In genomic region chr6:47524136-47524840, GRCh38 we compare ENCODE assay signal across 24 cellular contexts. TPM values are rescaled to one million over a fixed set of nuclear protein-coding genes. Genes with fewer than 3 reads are reported as not detected.
DNase-seq lines count a peak whose midpoint lies in the region; ATAC-seq and TF ChIP-seq lines count a peak whose summit lies in the region.
"Had no signal": no experiment of that assay in that cellular context is flagged by ENCODE, and none has a peak within 500 bp of the region (broad histone marks: within the 10 kb centered on the region; RNA-seq: fewer than 3 reads in every experiment).

No MANE protein-coding gene starts in this region.

- TF ChIP-seq POLR2A in gastrocnemius medialis (IDR thresholded peaks at IDR 0.05), result no peak

- H3K27ac Mint-ChIP-seq in WTC11, result no peak overlapping the region; the same call in 1 of the 2 replicates
- H3K27ac Mint-ChIP-seq in natural killer cell treated with Interleukin-12 subunit alpha and Interleukin-12 subunit beta and Interleukin-15 and Interleukin-18, amount 100 ng/mL, for 72 hours, result no peak overlapping the region
- H3K27ac Mint-ChIP-seq: activated T-cell treated with anti-CD3 and anti-CD28 coated beads, Interleukin-2, amount 50 U/mL, for 24 hours; H9; stimulated activated naive CD8-positive, alpha-beta T cell treated with anti-CD3 and anti-CD28 coated beads, Interleukin-15, amount 100 ng/mL, for 72 hours had no signal

- DNase-seq in AG10803 (ENCODE audit: low read depth), result peak; percentile 53
- DNase-seq in WTC11 (ENCODE audit: low spot score), result no peak
- peak; percentile 39 for DNase-seq in fibroblast of pulmonary artery (ENCODE audit: low read depth)
- peak; percentile 7 for DNase-seq in putamen (ENCODE audit: low spot score)
- DNase-seq in natural killer cell treated with Interleukin-12 subunit alpha and Interleukin-12 subunit beta and Interleukin-15 and Interleukin-18, amount 100 ng/mL, for 72 hours (ENCODE audit: low spot score), result no peak
- DNase-seq in gastrocnemius medialis, result no peak
- DNase-seq: activated CD4-positive, CD25-positive, alpha-beta regulatory T cell treated with anti-CD3 and anti-CD28 coated beads, Interleukin-2, amount 50 U/mL, for 72 hours; activated T-cell treated with anti-CD3 and anti-CD28 coated beads, Interleukin-2, amount 50 U/mL, for 24 hours; caudate nucleus; dorsolateral prefrontal cortex; H9; Kasumi-1; NCI-H1048; NCI-H187; NCI-H69; occipital lobe; RPMI8226; stimulated activated CD4-positive, alpha-beta T cell treated with anti-CD3 and anti-CD28 coated beads, Interleukin-12 subunit alpha, Interleukin-12 subunit beta, amount 100 ng/mL, for 4 hours; stimulated activated naive CD8-positive, alpha-beta T cell treated with anti-CD3 and anti-CD28 coated beads, Interleukin-15, amount 100 ng/mL, for 72 hours; tibial artery had no signal

- peaks cover 49% of the 10 kb centered on the region for H3K4me1 Mint-ChIP-seq in WTC11
- H3K4me1 Mint-ChIP-seq in natural killer cell treated with Interleukin-12 subunit alpha and Interleukin-12 subunit beta and Interleukin-15 and Interleukin-18, amount 100 ng/mL, for 72 hours (ENCODE audit: low read depth in 2 of 2), result peaks cover 17 to 27% of the 10 kb centered on the region in 2 donors

- no peaks in the 10 kb centered on the region for H3K36me3 ChIP-seq in gastrocnemius medialis
- H3K36me3 ChIP-seq: tibial artery had no signal

- no peaks in the 10 kb centered on the region for H3K9me3 ChIP-seq in gastrocnemius medialis
- H3K9me3 ChIP-seq: tibial artery had no signal

- no peak overlapping the region for H3K4me3 Mint-ChIP-seq in WTC11
- no peak overlapping the region for H3K4me3 Mint-ChIP-seq in natural killer cell treated with Interleukin-12 subunit alpha and Interleukin-12 subunit beta and Interleukin-15 and Interleukin-18, amount 100 ng/mL, for 72 hours
- H3K4me3 Mint-ChIP-seq: activated T-cell treated with anti-CD3 and anti-CD28 coated beads, Interleukin-2, amount 50 U/mL, for 24 hours; H9; stimulated activated naive CD8-positive, alpha-beta T cell treated with anti-CD3 and anti-CD28 coated beads, Interleukin-15, amount 100 ng/mL, for 72 hours had no signal

- POLR2A ChIA-PET in WTC11 (lab: Charles Lee), result no interaction called here

- H3K4me3 ChIP-seq in AG10803 (ENCODE audit: low read length) (no peak overlapping the region), fibroblast of pulmonary artery (replicated peaks; ENCODE audit: low read depth, low read length) (no peak overlapping the region), gastrocnemius medialis (no peak overlapping the region)
- H3K4me3 ChIP-seq: dorsolateral prefrontal cortex, SK-N-MC, tibial artery had no signal

- no peak overlapping the region for H3K27ac ChIP-seq in gastrocnemius medialis
- H3K27ac ChIP-seq: dorsolateral prefrontal cortex, epithelial cell of prostate, SK-N-MC, tibial artery had no signal

- intact Hi-C loops in gastrocnemius medialis (cut with DNase I; ENCODE audit: low total_unique reads), result no loop called here

- CTCF ChIA-PET in WTC11 (lab: Charles Lee), result interaction anchor here (1.0 kb wide), 1 partner anchor 107 kb away, joined by 3 read pairs; no protein-coding TSS in a partner anchor

- H3K9me3 Mint-ChIP-seq in WTC11, result peaks cover 16% of the 10 kb centered on the region
- H3K9me3 Mint-ChIP-seq in natural killer cell treated with Interleukin-12 subunit alpha and Interleukin-12 subunit beta and Interleukin-15 and Interleukin-18, amount 100 ng/mL, for 72 hours, result no peaks in the 10 kb centered on the region
- H3K9me3 Mint-ChIP-seq: activated T-cell treated with anti-CD3 and anti-CD28 coated beads, Interleukin-2, amount 50 U/mL, for 24 hours had no signal

- ATAC-seq in WTC11, result peak; percentile 67; the same call in 1 of the 2 replicates
- ATAC-seq in GM21576 (IDR thresholded peaks at IDR 0.05; ENCODE audit: unreplicated experiment), result no peak
- ATAC-seq in natural killer cell treated with Interleukin-12 subunit alpha and Interleukin-12 subunit beta and Interleukin-15 and Interleukin-18, amount 100 ng/mL, for 72 hours, result no peak
- ATAC-seq in gastrocnemius medialis, result no peak
- no peak for ATAC-seq in HG03457 (IDR thresholded peaks at IDR 0.05; ENCODE audit: unreplicated experiment)
- ATAC-seq: stimulated activated naive CD8-positive, alpha-beta T cell treated with anti-CD3 and anti-CD28 coated beads, Interleukin-15, amount 100 ng/mL, for 72 hours had no signal

- peaks cover 1 to 4% of the 10 kb centered on the region in 2 donors for H3K4me1 ChIP-seq in gastrocnemius medialis

- peaks cover 24% of the 10 kb centered on the region for H3K36me3 Mint-ChIP-seq in WTC11
- H3K36me3 Mint-ChIP-seq in natural killer cell treated with Interleukin-12 subunit alpha and Interleukin-12 subunit beta and Interleukin-15 and Interleukin-18, amount 100 ng/mL, for 72 hours, result no peaks in the 10 kb centered on the region

- in situ Hi-C loops in gastrocnemius medialis (cut with MboI; ENCODE audit: low sequenced_read_pairs in 4 of 4), result no loop called here

- TF ChIP-seq CTCF in AG10803 (conservative IDR thresholded peaks at IDR 0.05; ENCODE audit: low read length) (no peak), WTC11 (IDR thresholded peaks at IDR 0.05) (no peak), fibroblast of pulmonary artery (IDR thresholded peaks at IDR 0.05; ENCODE audit: low read length, missing control alignments) (no peak), gastrocnemius medialis (IDR thresholded peaks at IDR 0.05 in 4 of 5, conservative IDR thresholded peaks at IDR 0.05 in 1 of 5) (no peak)

- H3K27me3 ChIP-seq in gastrocnemius medialis, result no peaks in the 10 kb centered on the region
- H3K27me3 ChIP-seq: dorsolateral prefrontal cortex, tibial artery had no signal

- H3K27me3 Mint-ChIP-seq in WTC11 (ENCODE audit: low read depth), result no peaks in the 10 kb centered on the region
- H3K27me3 Mint-ChIP-seq in natural killer cell treated with Interleukin-12 subunit alpha and Interleukin-12 subunit beta and Interleukin-15 and Interleukin-18, amount 100 ng/mL, for 72 hours, result no peaks in the 10 kb centered on the region
- H3K27me3 Mint-ChIP-seq: activated T-cell treated with anti-CD3 and anti-CD28 coated beads, Interleukin-2, amount 50 U/mL, for 24 hours; stimulated activated naive CD8-positive, alpha-beta T cell treated with anti-CD3 and anti-CD28 coated beads, Interleukin-15, amount 100 ng/mL, for 72 hours had no signal

TF ChIP-seq in WTC11, 78 proteins besides CTCF, POLR2A, EP300 and RAD21:
- TF ChIP-seq SMAD4 (CRISPR knock-in tag; IDR thresholded peaks at IDR 0.05) (no peak), NR3C1 (CRISPR knock-in tag; conservative IDR thresholded peaks at IDR 0.05; ENCODE audit: low read depth) (no peak)

RNA-seq across cellular contexts. Expression of gene CD2AP, which starts 46.7 kb away (rescaled TPM):
- 62.3 to 77.0 TPM (median 62.3 TPM) in 3 replicates for total RNA-seq in WTC11 (2021)
- 10 to 100 TPM; 18.9 to 29.6 TPM for total RNA-seq in natural killer cell treated with Interleukin-12 subunit alpha and Interleukin-12 subunit beta and Interleukin-15 and Interleukin-18, amount 100 ng/mL, for 72 hours
- 10 to 100 TPM in 1 of 4 donors, 1 to 10 TPM in 3; 6.9 to 14.1 (median 8.6) TPM for total RNA-seq in gastrocnemius medialis

Comparison
In these comparisons a context has a peak if more than half of its experiments do, and no peak if none do; other contexts are left out.
1. DNase-seq: peak in AG10803 (single experiment), fibroblast of pulmonary artery (single experiment) and putamen (single experiment); none in WTC11 (single experiment), natural killer cell treated with Interleukin-12 subunit alpha and Interleukin-12 subunit beta and Interleukin-15 and Interleukin-18, amount 100 ng/mL, for 72 hours (single experiment) and gastrocnemius medialis (0 of 2).